ENCODE assay signal across 30 cellular contexts in the genomic region with DNA sequence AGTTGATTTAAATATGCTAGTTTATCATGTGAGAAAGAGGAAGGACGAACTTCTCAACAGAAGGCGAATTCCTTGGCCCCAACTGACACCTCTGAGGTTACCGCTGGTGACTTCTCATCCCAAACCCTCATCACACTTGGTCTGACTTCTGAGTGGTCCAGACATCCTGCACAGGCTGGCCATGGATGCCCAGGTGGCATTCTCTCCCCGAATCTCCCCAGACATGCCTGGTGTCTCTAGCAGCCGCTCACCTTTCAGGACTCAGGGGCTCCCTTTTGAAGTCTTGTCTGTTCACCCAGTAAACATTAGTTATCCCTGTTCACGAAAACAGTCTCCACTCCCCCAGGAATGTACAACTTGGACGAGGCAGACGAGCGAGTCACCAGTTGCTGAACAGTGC.
"Had no signal": no experiment of that assay in that cellular context is flagged by ENCODE, and none has a peak within 500 bp of the region (broad histone marks: within the 10 kb centered on the region; RNA-seq: fewer than 3 reads in every experiment).

No MANE protein-coding gene starts in this region.

- H3K36me3 ChIP-seq: left lung, lower lobe of right lung, neural progenitor cell, neutrophil, right atrium auricular region, right lobe of liver, tibial nerve, uterus had no signal

- H3K4me3 ChIP-seq: left lung, lower lobe of right lung, mucosa of descending colon, neural progenitor cell, right atrium auricular region, right lobe of liver, smooth muscle cell, tibial nerve, uterus had no signal

- DNase-seq: hippocampal formation; kidney; left colon; left lung; lower lobe of right lung; mammary epithelial cell; mesendoderm; midbrain; mucosa of descending colon; natural killer cell; nephron progenitor cell; occipital lobe; stimulated activated CD4-positive, alpha-beta T cell treated with anti-CD3 and anti-CD28 coated beads, Interleukin-1b, Interleukin-23, amount 100 ng/mL, for 48 hours; stimulated activated CD4-positive, alpha-beta T cell treated with anti-CD3 and anti-CD28 coated beads, Interleukin-2, amount 100 ng/mL, for 48 hours; stimulated activated CD4-positive, alpha-beta T cell treated with anti-CD3 and anti-CD28 coated beads, Interleukin-4, amount 100 ng/mL, for 4 hours; stimulated activated CD8-positive, alpha-beta memory T cell treated with anti-CD3 and anti-CD28 coated beads, Interleukin-4, amount 100 ng/mL, for 48 hours; stimulated activated naive CD4-positive, alpha-beta T cell treated with Interleukin-2 at 50 U/mL for 16 hours; stimulated activated naive CD8-positive, alpha-beta T cell treated with anti-CD3 and anti-CD28 coated beads, Interleukin-15, amount 100 ng/mL, for 72 hours; substantia nigra; uterus had no signal

- H3K27me3 ChIP-seq: neural progenitor cell, neutrophil, right atrium auricular region, right lobe of liver, tibial nerve, uterus had no signal

- H3K9ac ChIP-seq: neural progenitor cell, parathyroid adenoma had no signal

- H3K4me1 ChIP-seq: left lung, lower lobe of right lung, neural progenitor cell, right atrium auricular region, right lobe of liver, tibial nerve, uterus had no signal

- H3K27ac ChIP-seq: left lung, lower lobe of right lung, neural progenitor cell, neutrophil, parathyroid adenoma, right atrium auricular region, right lobe of liver, tibial nerve, uterus had no signal

- ATAC-seq: left colon; left lung; lower lobe of right lung; mucosa of descending colon; natural killer cell; right lobe of liver; stimulated activated memory B cell treated with anti-CD40 and anti-IgM and Interleukin-4, amounts not matched to agents 10 μg/mL and 1 μg/mL and 100 μg/mL, for 72 hours; stimulated activated naive CD8-positive, alpha-beta T cell treated with anti-CD3 and anti-CD28 coated beads, Interleukin-15, amount 100 ng/mL, for 72 hours had no signal

- H3K4me2 ChIP-seq: neural progenitor cell, smooth muscle cell had no signal

- H3K4me3 Mint-ChIP-seq: natural killer cell; nephron progenitor cell; neural progenitor cell; stimulated activated memory B cell treated with anti-CD40 and anti-IgM and Interleukin-4, amounts not matched to agents 10 μg/mL and 1 μg/mL and 100 μg/mL, for 72 hours; stimulated activated naive CD8-positive, alpha-beta T cell treated with anti-CD3 and anti-CD28 coated beads, Interleukin-15, amount 100 ng/mL, for 72 hours; type B pancreatic cell had no signal

- H3K27ac Mint-ChIP-seq: natural killer cell; nephron progenitor cell; neural progenitor cell; progenitor cell of endocrine pancreas; stimulated activated memory B cell treated with anti-CD40 and anti-IgM and Interleukin-4, amounts not matched to agents 10 μg/mL and 1 μg/mL and 100 μg/mL, for 72 hours; stimulated activated naive CD8-positive, alpha-beta T cell treated with anti-CD3 and anti-CD28 coated beads, Interleukin-15, amount 100 ng/mL, for 72 hours; type B pancreatic cell had no signal

- H3K79me2 ChIP-seq: parathyroid adenoma had no signal

- H3K9me3 ChIP-seq: left lung, lower lobe of right lung, mucosa of descending colon, neutrophil, right atrium auricular region, right lobe of liver, tibial nerve, uterus had no signal

- H2AFZ ChIP-seq: neural progenitor cell, parathyroid adenoma had no signal

- H3K4me1 Mint-ChIP-seq: natural killer cell; stimulated activated naive CD8-positive, alpha-beta T cell treated with anti-CD3 and anti-CD28 coated beads, Interleukin-15, amount 100 ng/mL, for 72 hours had no signal

- H3K9me3 Mint-ChIP-seq: natural killer cell; neural progenitor cell; stimulated activated memory B cell treated with anti-CD40 and anti-IgM and Interleukin-4, amounts not matched to agents 10 μg/mL and 1 μg/mL and 100 μg/mL, for 72 hours; stimulated activated naive CD8-positive, alpha-beta T cell treated with anti-CD3 and anti-CD28 coated beads, Interleukin-15, amount 100 ng/mL, for 72 hours; type B pancreatic cell had no signal

- H3K36me3 Mint-ChIP-seq: natural killer cell; neural progenitor cell; stimulated activated memory B cell treated with anti-CD40 and anti-IgM and Interleukin-4, amounts not matched to agents 10 μg/mL and 1 μg/mL and 100 μg/mL, for 72 hours; type B pancreatic cell had no signal
